1 cellular context compared by ENCODE assay signal in genomic region chr10:127196227-127196954, GRCh38.
TF ChIP-seq lines count a peak whose summit lies in the region.

Gene INSYN2A, minus strand, starts transcription at chr10:127196591. Its CDS starts 20,196 bp downstream, at chr10:127176395.

TF ChIP-seq in GM23338, 12 proteins besides CTCF, POLR2A, EP300 and RAD21:
- no peak for TF ChIP-seq ZNF462 (CRISPR knock-in tag; IDR thresholded peaks at IDR 0.05)
- no peak for TF ChIP-seq ETS1 (IDR thresholded peaks at IDR 0.05)
- TF ChIP-seq POLR2AphosphoS5 (IDR thresholded peaks at IDR 0.05; ENCODE audit: low read depth): no peak
- no peak for TF ChIP-seq JUNB (IDR thresholded peaks at IDR 0.05; ENCODE audit: unreplicated experiment)
- TF ChIP-seq ZNF114 (CRISPR knock-in tag; IDR thresholded peaks at IDR 0.05): no peak
- TF ChIP-seq ZNF331 (CRISPR knock-in tag; IDR thresholded peaks at IDR 0.05; ENCODE audit: low read depth): no peak
